ENCODE assay signal across 16 cellular contexts in the genomic region with DNA sequence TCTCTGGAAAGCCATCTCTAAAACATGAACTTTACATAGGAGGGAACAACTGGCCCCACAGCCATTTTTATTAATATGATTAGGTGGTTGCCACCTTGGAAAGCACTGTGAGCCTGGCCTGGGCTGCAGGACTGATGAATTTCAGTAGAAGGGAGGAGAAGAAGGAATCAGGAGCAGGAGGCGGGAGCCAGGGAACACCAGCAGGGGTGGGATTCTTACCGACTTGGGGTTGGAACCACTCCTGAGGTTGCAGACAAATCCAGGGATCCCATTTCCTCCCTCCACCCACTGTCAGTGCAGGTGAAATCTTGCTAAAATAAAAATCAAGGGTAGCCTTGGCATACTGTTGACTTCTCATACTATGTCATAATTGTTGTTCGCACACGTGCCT. TPM values are rescaled to one million over a fixed set of nuclear protein-coding genes. Genes with fewer than 3 reads are reported as not detected.
A peak's percentile ranks its signal among the peaks of the same experiment; 100 is the strongest.
DNase-seq lines count a peak whose midpoint lies in the region; ATAC-seq and TF ChIP-seq lines count a peak whose summit lies in the region.
"Had no signal": no experiment of that assay in that cellular context is flagged by ENCODE, and none has a peak within 500 bp of the region (broad histone marks: within the 10 kb centered on the region; RNA-seq: fewer than 3 reads in every experiment).

No MANE protein-coding gene starts in this region.

- H3K9me3 ChIP-seq in Panc1 (ENCODE audit: control insufficient read depth, insufficient read depth, low read depth, low read length), result no peaks in the 10 kb centered on the region
- H3K9me3 ChIP-seq: heart left ventricle, uterus had no signal

- TF ChIP-seq CTCF in Panc1 (IDR thresholded peaks at IDR 0.05) (no peak), mesothelial cell of epicardium (IDR thresholded peaks at IDR 0.05; ENCODE audit: unreplicated experiment) (no peak)

- no peaks in the 10 kb centered on the region for H3K36me3 Mint-ChIP-seq in stimulated activated naive B cell treated with anti-CD40 and anti-IgM and Interleukin-4, amounts not matched to agents 10 μg/mL and 1 μg/mL and 100 μg/mL, for 72 hours
- H3K36me3 Mint-ChIP-seq in mesothelial cell of epicardium, result no peaks in the 10 kb centered on the region
- no peaks in the 10 kb centered on the region for H3K36me3 Mint-ChIP-seq in activated naive CD8-positive, alpha-beta T cell treated with anti-CD3 and anti-CD28 coated beads, Interleukin-2, amount 50 U/mL, for 24 hours (ENCODE audit: low read depth)
- H3K36me3 Mint-ChIP-seq: T-cell had no signal

- CTCF ChIA-PET in Panc1 (lab: Charles Lee), result no interaction called here

- BruUV-seq in Panc1 (replicated peaks; lab: Mats Ljungman, UMichigan), result no TSS peak

- ATAC-seq in Panc1, result no peak
- no peak for ATAC-seq in left lobe of liver
- peak; percentile 13 to 23 for ATAC-seq in stimulated activated naive B cell treated with anti-CD40 and anti-IgM and Interleukin-4, amounts not matched to agents 10 μg/mL and 1 μg/mL and 100 μg/mL, for 72 hours (replicated peaks)
- no peak for ATAC-seq in GM21619 (IDR thresholded peaks at IDR 0.05; ENCODE audit: unreplicated experiment)
- no peak for ATAC-seq in activated naive CD8-positive, alpha-beta T cell treated with anti-CD3 and anti-CD28 coated beads, Interleukin-2, amount 50 U/mL, for 24 hours
- ATAC-seq: stimulated activated naive CD8-positive, alpha-beta T cell treated with anti-CD3 and anti-CD28 coated beads, Interleukin-15, amount 100 ng/mL, for 72 hours had no signal

- POLR2A ChIA-PET in Panc1 (lab: Charles Lee), result no interaction called here

- intact Hi-C loops in Panc1 (cut with micrococcal nuclease; ENCODE audit: unreplicated experiment), result no loop called here

- peak overlapping the region; percentile 64 to 72 for H3K4me3 Mint-ChIP-seq in stimulated activated naive B cell treated with anti-CD40 and anti-IgM and Interleukin-4, amounts not matched to agents 10 μg/mL and 1 μg/mL and 100 μg/mL, for 72 hours
- no peak overlapping the region for H3K4me3 Mint-ChIP-seq in mesothelial cell of epicardium
- no peak overlapping the region for H3K4me3 Mint-ChIP-seq in activated naive CD8-positive, alpha-beta T cell treated with anti-CD3 and anti-CD28 coated beads, Interleukin-2, amount 50 U/mL, for 24 hours
- H3K4me3 Mint-ChIP-seq: neural crest cell, T-cell had no signal

- H3K27me3 Mint-ChIP-seq in stimulated activated naive B cell treated with anti-CD40 and anti-IgM and Interleukin-4, amounts not matched to agents 10 μg/mL and 1 μg/mL and 100 μg/mL, for 72 hours, result no peaks in the 10 kb centered on the region
- peaks cover 9% of the 10 kb centered on the region for H3K27me3 Mint-ChIP-seq in mesothelial cell of epicardium (ENCODE audit: low read depth)
- no peaks in the 10 kb centered on the region for H3K27me3 Mint-ChIP-seq in activated naive CD8-positive, alpha-beta T cell treated with anti-CD3 and anti-CD28 coated beads, Interleukin-2, amount 50 U/mL, for 24 hours
- H3K27me3 Mint-ChIP-seq: stimulated activated naive CD8-positive, alpha-beta T cell treated with anti-CD3 and anti-CD28 coated beads, Interleukin-15, amount 100 ng/mL, for 72 hours had no signal

- H3K27me3 ChIP-seq in Panc1 (ENCODE audit: control insufficient read depth, insufficient read depth, low read length), result no peaks in the 10 kb centered on the region
- H3K27me3 ChIP-seq: heart left ventricle, uterus had no signal

- H3K9me3 Mint-ChIP-seq in stimulated activated naive B cell treated with anti-CD40 and anti-IgM and Interleukin-4, amounts not matched to agents 10 μg/mL and 1 μg/mL and 100 μg/mL, for 72 hours, result peaks cover 0 to 3% of the 10 kb centered on the region in 2 donors
- H3K9me3 Mint-ChIP-seq in mesothelial cell of epicardium, result no peaks in the 10 kb centered on the region
- no peaks in the 10 kb centered on the region for H3K9me3 Mint-ChIP-seq in activated naive CD8-positive, alpha-beta T cell treated with anti-CD3 and anti-CD28 coated beads, Interleukin-2, amount 50 U/mL, for 24 hours
- H3K9me3 Mint-ChIP-seq: neural crest cell; stimulated activated naive CD8-positive, alpha-beta T cell treated with anti-CD3 and anti-CD28 coated beads, Interleukin-15, amount 100 ng/mL, for 72 hours; T-cell had no signal

- DNase-seq in activated effector memory CD4-positive, alpha-beta T cell treated with anti-CD3 and anti-CD28 coated beads, Interleukin-2, amount 50 U/mL, for 16 hours, result peak; percentile 17
- DNase-seq in activated effector memory CD4-positive, alpha-beta T cell treated with Interleukin-2 at 50 U/mL for 16 hours, result no peak
- no peak for DNase-seq in Panc1 (ENCODE audit: low read depth, low spot score)
- DNase-seq in left lobe of liver (ENCODE audit: low spot score), result peak; percentile 19
- DNase-seq in stimulated activated naive B cell treated with anti-CD40 and anti-IgM and Interleukin-4, amounts not matched to agents 10 μg/mL and 1 μg/mL and 100 μg/mL, for 72 hours, result no peak
- DNase-seq in mesothelial cell of epicardium (ENCODE audit: low spot score in 2 of 2, unreplicated experiment in 2 of 2), result no peak
- DNase-seq in activated naive CD8-positive, alpha-beta T cell treated with anti-CD3 and anti-CD28 coated beads, Interleukin-2, amount 50 U/mL, for 24 hours, result no peak
- DNase-seq: effector memory CD4-positive, alpha-beta T cell; heart left ventricle; NCI-H187 treated with DMSO at 0.1 percent for 48 hours; NCI-H446; stimulated activated naive CD8-positive, alpha-beta T cell treated with anti-CD3 and anti-CD28 coated beads, Interleukin-15, amount 100 ng/mL, for 72 hours had no signal

- peak overlapping the region; percentile 80 for H3K27ac ChIP-seq in Panc1 (ENCODE audit: low read length)

- in situ Hi-C loops in Panc1 (cut with HindIII; ENCODE audit: low pct_unique_long_range_greater_than_20kb, low sequenced_read_pairs), result no loop called here

- H3K4me1 ChIP-seq in Panc1 (ENCODE audit: control insufficient read depth, insufficient read depth, low read length), result peaks cover 21% of the 10 kb centered on the region
- H3K4me1 ChIP-seq: uterus had no signal

- H3K4me1 Mint-ChIP-seq in stimulated activated naive B cell treated with anti-CD40 and anti-IgM and Interleukin-4, amounts not matched to agents 10 μg/mL and 1 μg/mL and 100 μg/mL, for 72 hours, result peaks cover 47 to 64% of the 10 kb centered on the region in 2 donors
- H3K4me1 Mint-ChIP-seq in mesothelial cell of epicardium, result no peaks in the 10 kb centered on the region
- peaks cover 28% of the 10 kb centered on the region for H3K4me1 Mint-ChIP-seq in activated naive CD8-positive, alpha-beta T cell treated with anti-CD3 and anti-CD28 coated beads, Interleukin-2, amount 50 U/mL, for 24 hours
- H3K4me1 Mint-ChIP-seq: neural crest cell had no signal

- peak overlapping the region; percentile 94 for H3K27ac Mint-ChIP-seq in stimulated activated naive B cell treated with anti-CD40 and anti-IgM and Interleukin-4, amounts not matched to agents 10 μg/mL and 1 μg/mL and 100 μg/mL, for 72 hours
- no peak overlapping the region for H3K27ac Mint-ChIP-seq in mesothelial cell of epicardium
- H3K27ac Mint-ChIP-seq in activated naive CD8-positive, alpha-beta T cell treated with anti-CD3 and anti-CD28 coated beads, Interleukin-2, amount 50 U/mL, for 24 hours, result no peak overlapping the region
- H3K27ac Mint-ChIP-seq: T-cell had no signal

- no peaks in the 10 kb centered on the region for H3K36me3 ChIP-seq in Panc1 (ENCODE audit: control insufficient read depth, insufficient read depth, low read length)
- H3K36me3 ChIP-seq: heart left ventricle, uterus had no signal

- H3K4me3 ChIP-seq in Panc1 (ENCODE audit: low read depth in 2 of 2, low read length in 2 of 2), result no peak overlapping the region
- H3K4me3 ChIP-seq: heart left ventricle, uterus had no signal

RNA-seq across cellular contexts. Expression of a gene that starts 16.9 kb away (rescaled TPM):
- total RNA-seq in Panc1 (2021; ENCODE audit: unreplicated experiment), result 80.8 TPM
- 60.3 TPM for polyA plus RNA-seq in Panc1 (2012; ENCODE audit: insufficient read length)
- total RNA-seq in left lobe of liver, result 6.9 TPM
- total RNA-seq in mesothelial cell of epicardium, result 8.9 to 9.9 TPM (median 9.8 TPM) in 3 replicates

Comparison
In these comparisons a context has a peak if more than half of its experiments do, and no peak if none do; other contexts are left out.
1. DNase-seq: peak in activated effector memory CD4-positive, alpha-beta T cell treated with anti-CD3 and anti-CD28 coated beads, Interleukin-2, amount 50 U/mL, for 16 hours (single experiment) and left lobe of liver (single experiment); none in activated effector memory CD4-positive, alpha-beta T cell treated with Interleukin-2 at 50 U/mL for 16 hours (single experiment), Panc1 (single experiment), stimulated activated naive B cell treated with anti-CD40 and anti-IgM and Interleukin-4, amounts not matched to agents 10 μg/mL and 1 μg/mL and 100 μg/mL, for 72 hours (single experiment), mesothelial cell of epicardium (0 of 2) and activated naive CD8-positive, alpha-beta T cell treated with anti-CD3 and anti-CD28 coated beads, Interleukin-2, amount 50 U/mL, for 24 hours (single experiment).
2. ATAC-seq: peak in stimulated activated naive B cell treated with anti-CD40 and anti-IgM and Interleukin-4, amounts not matched to agents 10 μg/mL and 1 μg/mL and 100 μg/mL, for 72 hours (2 of 2); none in Panc1 (single experiment), left lobe of liver (single experiment), GM21619 (single experiment) and activated naive CD8-positive, alpha-beta T cell treated with anti-CD3 and anti-CD28 coated beads, Interleukin-2, amount 50 U/mL, for 24 hours (single experiment).
3. H3K4me3 Mint-ChIP-seq: peak in stimulated activated naive B cell treated with anti-CD40 and anti-IgM and Interleukin-4, amounts not matched to agents 10 μg/mL and 1 μg/mL and 100 μg/mL, for 72 hours (2 of 2); none in mesothelial cell of epicardium (single experiment) and activated naive CD8-positive, alpha-beta T cell treated with anti-CD3 and anti-CD28 coated beads, Interleukin-2, amount 50 U/mL, for 24 hours (single experiment).